16 cellular contexts compared by ENCODE assay signal in the genomic region with DNA sequence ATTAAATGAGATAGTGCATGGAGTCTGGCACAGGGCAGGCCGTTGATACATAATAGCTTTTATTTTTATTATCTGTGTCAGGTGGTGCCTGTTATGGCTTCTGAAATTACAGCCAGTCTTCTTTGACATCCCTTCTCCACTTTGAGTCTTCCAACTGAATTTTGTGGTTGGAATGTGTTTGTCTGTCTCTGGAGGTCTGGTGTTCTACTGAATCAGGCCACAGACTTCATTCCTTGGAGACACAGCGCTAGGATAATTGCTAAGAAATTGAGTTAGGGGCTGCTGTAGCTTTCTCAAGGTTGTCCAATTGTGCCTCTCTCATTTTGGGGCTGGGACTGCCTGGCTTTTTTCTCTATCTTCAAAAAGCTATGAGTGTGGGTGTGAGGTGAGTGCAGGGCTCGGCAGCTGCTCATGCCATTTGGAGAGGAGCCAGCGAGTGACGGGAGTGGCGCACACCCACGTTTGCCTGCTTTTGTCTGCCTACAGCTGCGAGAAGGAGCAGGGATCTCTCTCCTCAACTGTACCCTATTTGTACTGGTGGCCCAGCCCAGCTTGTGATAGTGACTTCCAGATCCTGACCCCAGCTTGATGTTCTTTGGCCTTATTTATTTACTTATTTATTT. TPM values are rescaled to one million over a fixed set of nuclear protein-coding genes. Genes with fewer than 3 reads are reported as not detected.
DNase-seq lines count a peak whose midpoint lies in the region; ATAC-seq and TF ChIP-seq lines count a peak whose summit lies in the region.
"Had no signal": no experiment of that assay in that cellular context is flagged by ENCODE, and none has a peak within 500 bp of the region (broad histone marks: within the 10 kb centered on the region; RNA-seq: fewer than 3 reads in every experiment).

No MANE protein-coding gene starts in this region.

- intact Hi-C loops in uterus (cut with DNase I; ENCODE audit: low total_unique reads) = no loop called here

- ATAC-seq in HG03039 (IDR thresholded peaks at IDR 0.05; ENCODE audit: unreplicated experiment) = no peak
- ATAC-seq: lower lobe of right lung; sciatic nerve; stimulated activated naive B cell treated with anti-CD40 and anti-IgM and Interleukin-4, amounts not matched to agents 10 μg/mL and 1 μg/mL and 100 μg/mL, for 72 hours had no signal

- no peak for TF ChIP-seq CTCF in uterus (IDR thresholded peaks at IDR 0.05)

- H3K27ac ChIP-seq in uterus = no peak overlapping the region
- H3K27ac ChIP-seq: lower lobe of right lung had no signal

- TF ChIP-seq POLR2A in uterus (IDR thresholded peaks at IDR 0.05) = no peak

- H3K27me3 ChIP-seq in uterus = no peaks in the 10 kb centered on the region

- peak; percentile 30 for DNase-seq in NCI-H2196 (lab: John Stamatoyannopoulos, UW; ENCODE audit: unreplicated experiment)
- no peak for DNase-seq in NCI-H2196 treated with DMSO at 0.1 percent for 48 hours (lab: John Stamatoyannopoulos, UW; ENCODE audit: unreplicated experiment)
- DNase-seq in NCI-H69 (lab: John Stamatoyannopoulos, UW) = peak; percentile 83
- DNase-seq in dermis blood vessel endothelial cell = peak; percentile 4
- peak; percentile 21 to 51 for DNase-seq in uterus
- DNase-seq in MV-4-11 (lab: John Stamatoyannopoulos, UW) = no peak
- DNase-seq in cerebellum (ENCODE audit: low spot score) = no peak
- DNase-seq: ACHN; activated naive CD4-positive, alpha-beta T cell; effector CD8-positive, alpha-beta T cell; lower lobe of right lung; NCI-H1694; nephron progenitor cell; stimulated activated naive B cell treated with anti-CD40 and anti-IgM and Interleukin-4, amounts not matched to agents 10 μg/mL and 1 μg/mL and 100 μg/mL, for 72 hours had no signal

- no peaks in the 10 kb centered on the region for H3K9me3 ChIP-seq in uterus
- H3K9me3 ChIP-seq: lower lobe of right lung had no signal

- H3K4me3 ChIP-seq in uterus = no peak overlapping the region
- H3K4me3 ChIP-seq: lower lobe of right lung had no signal

- no peaks in the 10 kb centered on the region for H3K36me3 ChIP-seq in uterus
- H3K36me3 ChIP-seq: lower lobe of right lung had no signal

- no peaks in the 10 kb centered on the region for H3K4me1 ChIP-seq in uterus
- H3K4me1 ChIP-seq: lower lobe of right lung had no signal

RNA-seq across cellular contexts. Expression of gene SYN2, which starts 49.8 kb away (rescaled TPM):
- total RNA-seq in dermis blood vessel endothelial cell (0.74 and 1.2 TPM in 2 replicates), uterus (10 to 100 TPM in 1 of 4 donors, 1 to 10 TPM in 2, under 1 TPM in 1; 0.51 to 14.9 (median 4.6) TPM), cerebellum (22.3 TPM)

Comparison
In these comparisons a context has a peak if more than half of its experiments do, and no peak if none do; other contexts are left out.
1. DNase-seq: peak in NCI-H2196 (single experiment), NCI-H69 (single experiment), dermis blood vessel endothelial cell (single experiment) and uterus (2 of 2); none in NCI-H2196 treated with DMSO at 0.1 percent for 48 hours (single experiment), MV-4-11 (single experiment) and cerebellum (single experiment).